Comparison of ENCODE assay signal across 18 cellular contexts in genomic region chr7:128673571-128673970, GRCh38.
"Had no signal": no experiment of that assay in that cellular context is flagged by ENCODE, and none has a peak within 500 bp of the region (broad histone marks: within the 10 kb centered on the region; RNA-seq: fewer than 3 reads in every experiment).

No MANE protein-coding gene starts in this region.

- H3K27me3 ChIP-seq: esophagus muscularis mucosa, gastroesophageal sphincter, heart left ventricle, hepatocyte, testis, tibial artery had no signal

- H3K79me2 ChIP-seq: hepatocyte had no signal

- H3K4me2 ChIP-seq: hepatocyte had no signal

- H2AFZ ChIP-seq: hepatocyte had no signal

- H3K4me1 ChIP-seq: foreskin keratinocyte, prostate gland, testis had no signal

- FAIRE-seq: kidney, small intestine had no signal

- H3K9me3 ChIP-seq: esophagus muscularis mucosa, gastroesophageal sphincter, heart left ventricle, prostate gland, testis, tibial artery had no signal

- H3K27ac Mint-ChIP-seq: memory B cell, nephron had no signal

- DNase-seq: cerebellar nuclear complex; heart left ventricle; kidney; naive B cell; stimulated activated naive CD4-positive, alpha-beta T cell; testis; tibial artery had no signal

- H3K27ac ChIP-seq: epithelial cell of prostate, esophagus muscularis mucosa, foreskin keratinocyte, gastroesophageal sphincter, heart left ventricle, hepatocyte, prostate gland, testis, tibial artery had no signal

- H3K36me3 Mint-ChIP-seq: memory B cell, naive B cell, type B pancreatic cell had no signal

- H3K36me3 ChIP-seq: esophagus muscularis mucosa, gastroesophageal sphincter, heart left ventricle, prostate gland, tibial artery had no signal

- H3K4me1 Mint-ChIP-seq: nephron had no signal

- H3K4me3 ChIP-seq: esophagus muscularis mucosa, gastroesophageal sphincter, heart left ventricle, hepatocyte, lung, prostate gland, testis, tibial artery had no signal

- H3K4me3 Mint-ChIP-seq: memory B cell, nephron, type B pancreatic cell had no signal

- H3K9me3 Mint-ChIP-seq: memory B cell, naive B cell, nephron, type B pancreatic cell had no signal
